ENCODE assay signal across 9 cellular contexts in genomic region chr22:38172489-38173155, GRCh38. TPM values are rescaled to one million over a fixed set of nuclear protein-coding genes. Genes with fewer than 3 reads are reported as not detected.
DNase-seq lines count a peak whose midpoint lies in the region; ATAC-seq and TF ChIP-seq lines count a peak whose summit lies in the region.
"Had no signal": no experiment of that assay in that cellular context is flagged by ENCODE, and none has a peak within 500 bp of the region (broad histone marks: within the 10 kb centered on the region; RNA-seq: fewer than 3 reads in every experiment).

No MANE protein-coding gene starts in this region.

- in situ Hi-C loops in brain microvascular endothelial cell (cut with HindIII; ENCODE audit: low pct_ligation_motif_present, low sequenced_read_pairs) (no loop called here), GM13977 (cut with MboI; ENCODE audit: low pct_unique_long_range_greater_than_20kb, low sequenced_read_pairs, unreplicated experiment) (no loop called here)

- DNase-seq in Right ventricle myocardium inferior (ENCODE audit: missing footprints) (peak; percentile 69), cardiac septum (ENCODE audit: low spot score) (no peak), brain microvascular endothelial cell (peak; percentile 29), mucosa of descending colon (peak; percentile 68 to 79 (median 72)), GM13977 (ENCODE audit: low spot score) (no peak)
- no peak for DNase-seq in NK-92 treated with Interleukin-12 subunit alpha and Interleukin-12 subunit beta, amount 100 ng/mL, for 24 hours (lab: John Stamatoyannopoulos, UW)

- intact Hi-C loops in Right ventricle myocardium inferior (cut with DNase I), result no loop called here
- intact Hi-C loops in cardiac septum (cut with DNase I), result no loop called here
- intact Hi-C loops in mucosa of descending colon (cut with DNase I, micrococcal nuclease), result no loop called here

- H3K36me3 ChIP-seq in brain microvascular endothelial cell (replicated peaks) (no peaks in the 10 kb centered on the region), mucosa of descending colon (ENCODE audit: low read depth) (no peaks in the 10 kb centered on the region)

- H3K4me1 ChIP-seq in mucosa of descending colon (ENCODE audit: low read depth), result peaks cover 18% of the 10 kb centered on the region

- TF ChIP-seq CTCF in brain microvascular endothelial cell (IDR thresholded peaks at IDR 0.05; ENCODE audit: low read depth, low read length, missing control alignments), result no peak
- no peak for TF ChIP-seq CTCF in mucosa of descending colon (IDR thresholded peaks at IDR 0.05)
- TF ChIP-seq CTCF in GM13977 (IDR thresholded peaks at IDR 0.05; ENCODE audit: extremely low read depth, insufficient read depth, missing control alignments), result no peak

- H3K27ac ChIP-seq in brain microvascular endothelial cell, result no peak overlapping the region
- H3K27ac ChIP-seq: Peyer's patch had no signal

- no peaks in the 10 kb centered on the region for H3K9me3 ChIP-seq in mucosa of descending colon
- H3K9me3 ChIP-seq: Peyer's patch had no signal

- H3K4me3 ChIP-seq in brain microvascular endothelial cell (ENCODE audit: low read depth, low read length), result no peak overlapping the region
- no peak overlapping the region for H3K4me3 ChIP-seq in mucosa of descending colon
- H3K4me3 ChIP-seq: Peyer's patch had no signal

- ATAC-seq in Right ventricle myocardium inferior (peak; percentile 62), mucosa of descending colon (peak; percentile 88), HG02678 (IDR thresholded peaks at IDR 0.05; ENCODE audit: unreplicated experiment) (no peak), HG03039 (IDR thresholded peaks at IDR 0.05; ENCODE audit: unreplicated experiment) (no peak)

- H3K27me3 ChIP-seq in brain microvascular endothelial cell (replicated peaks), result no peaks in the 10 kb centered on the region
- H3K27me3 ChIP-seq: Peyer's patch had no signal

RNA-seq across cellular contexts. Expression of gene PLA2G6, which starts 9.0 kb away (rescaled TPM):
- total RNA-seq in Right ventricle myocardium inferior (11.4 TPM), cardiac septum (12.5 TPM), mucosa of descending colon (10 to 100 TPM; 28.5 to 38.7 (median 35.9) TPM)

RNA-seq across cellular contexts. Expression of gene MAFF, which starts 29.2 kb away (rescaled TPM):
- total RNA-seq in Right ventricle myocardium inferior, result 4.7 TPM
- 9.8 TPM for total RNA-seq in cardiac septum
- 10 to 100 TPM; 16.7 to 26.5 (median 25.6) TPM for total RNA-seq in mucosa of descending colon

Comparison
In these comparisons a context has a peak if more than half of its experiments do, and no peak if none do; other contexts are left out.
1. DNase-seq: peak in Right ventricle myocardium inferior (single experiment), brain microvascular endothelial cell (single experiment) and mucosa of descending colon (3 of 3); none in cardiac septum (single experiment), GM13977 (single experiment) and NK-92 treated with Interleukin-12 subunit alpha and Interleukin-12 subunit beta, amount 100 ng/mL, for 24 hours (single experiment).
2. ATAC-seq: peak in Right ventricle myocardium inferior (single experiment) and mucosa of descending colon (single experiment); none in HG02678 (single experiment) and HG03039 (single experiment).